9 cellular contexts compared by ENCODE assay signal in genomic region chr2:55364189-55365055, GRCh38. TPM values are rescaled to one million over a fixed set of nuclear protein-coding genes. Genes with fewer than 3 reads are reported as not detected.
DNase-seq lines count a peak whose midpoint lies in the region; ATAC-seq and TF ChIP-seq lines count a peak whose summit lies in the region.
"Had no signal": no experiment of that assay in that cellular context is flagged by ENCODE, and none has a peak within 500 bp of the region (broad histone marks: within the 10 kb centered on the region; RNA-seq: fewer than 3 reads in every experiment).

No MANE protein-coding gene starts in this region.

- no peak for TF ChIP-seq CTCF in colonic mucosa (IDR thresholded peaks at IDR 0.05)
- TF ChIP-seq CTCF in lung (IDR thresholded peaks at IDR 0.05; ENCODE audit: control extremely low read depth, extremely low read depth): no peak

- H3K9me3 ChIP-seq in colonic mucosa (no peaks in the 10 kb centered on the region), lung (ENCODE audit: control insufficient read depth in 2 of 2, insufficient read depth in 1 of 2, low read length in 1 of 2) (no peaks in the 10 kb centered on the region)

- H3K36me3 ChIP-seq in colonic mucosa (no peaks in the 10 kb centered on the region), lung (ENCODE audit: control insufficient read depth in 2 of 2, insufficient read depth in 2 of 2, low read length in 2 of 2) (peaks cover 0 to 2% of the 10 kb centered on the region in 2 donors)

- no peak overlapping the region for H3K9ac ChIP-seq in colonic mucosa (ENCODE audit: low read depth in 2 of 2, low read length in 2 of 2)

- peak; percentile 85 for DNase-seq in AG08395 (ENCODE audit: low spot score)
- peak; percentile 58 to 75 for DNase-seq in NCI-H446 (lab: John Stamatoyannopoulos, UW)
- peak; percentile 26 for DNase-seq in colonic mucosa
- DNase-seq in lung (ENCODE audit: low spot score): peak; percentile 62
- DNase-seq in COLO668 (lab: John Stamatoyannopoulos, UW; ENCODE audit: unreplicated experiment): no peak
- DNase-seq in 8988T: no peak
- no peak for DNase-seq in NCI-H146 (lab: John Stamatoyannopoulos, UW)

- WGBS in lung, 2 donors: 76 to 88% methylated on average over 3 of the region's 3 CpGs

- ATAC-seq in lung (ENCODE audit: insufficient read depth, low FRiP score): peak; percentile 47
- ATAC-seq in HG02840 (IDR thresholded peaks at IDR 0.05; ENCODE audit: low FRiP score, unreplicated experiment): no peak
- ATAC-seq: WTC11 had no signal

- intact Hi-C loops in colonic mucosa (cut with DNase I): no loop called here

- H3K4me1 ChIP-seq in colonic mucosa: no peaks in the 10 kb centered on the region
- H3K4me1 ChIP-seq in lung (ENCODE audit: control insufficient read depth in 2 of 2, insufficient read depth in 2 of 2, low read length in 2 of 2): no peaks in the 10 kb centered on the region

- H3K4me3 ChIP-seq in colonic mucosa (no peak overlapping the region), lung (no peak overlapping the region)

- no peak overlapping the region for H3K27ac ChIP-seq in colonic mucosa
- no peak overlapping the region for H3K27ac ChIP-seq in lung (ENCODE audit: low read depth in 1 of 2, low read length in 1 of 2)

- no peaks in the 10 kb centered on the region for H3K27me3 ChIP-seq in colonic mucosa
- H3K27me3 ChIP-seq in lung (ENCODE audit: control insufficient read depth, insufficient read depth): no peaks in the 10 kb centered on the region

RNA-seq across cellular contexts. Expression of gene CCDC88A, which starts 55.2 kb away (rescaled TPM):
- 10 to 100 TPM in 1 of 2 donors, 1 to 10 TPM in 1; 4.2 to 11.4 TPM for total RNA-seq in colonic mucosa
- total RNA-seq in lung: 10 to 100 TPM; 74.7 to 91.9 TPM
- 10 to 100 TPM; 13.3 to 48.3 TPM for polyA plus RNA-seq in lung

Comparison
In these comparisons a context has a peak if more than half of its experiments do, and no peak if none do; other contexts are left out.
1. DNase-seq: peak in AG08395 (single experiment), NCI-H446 (2 of 2), colonic mucosa (single experiment) and lung (single experiment); none in COLO668 (single experiment), 8988T (single experiment) and NCI-H146 (single experiment).
2. RNA of gene CCDC88A, which starts 55.2 kb away (total RNA-seq): 74.7 to 91.9 TPM in lung; 4.2 to 11.4 TPM in colonic mucosa; every median in the first group is over 4 times any median in the second.